18 cellular contexts compared by ENCODE assay signal in genomic region chr6:156992396-156992795, GRCh38.
DNase-seq lines count a peak whose midpoint lies in the region; ATAC-seq and TF ChIP-seq lines count a peak whose summit lies in the region.
"Had no signal": no experiment of that assay in that cellular context is flagged by ENCODE, and none has a peak within 500 bp of the region (broad histone marks: within the 10 kb centered on the region; RNA-seq: fewer than 3 reads in every experiment).

No MANE protein-coding gene starts in this region.

- H3K23ac ChIP-seq in mesendoderm (ENCODE audit: low read length), result peak overlapping the region; percentile 95

- no peaks in the 10 kb centered on the region for H3K9me3 ChIP-seq in right atrium auricular region
- H3K9me3 ChIP-seq in upper lobe of right lung, result no peaks in the 10 kb centered on the region
- H3K9me3 ChIP-seq in PC-9 (ENCODE audit: insufficient read depth, low read depth), result no peaks in the 10 kb centered on the region
- H3K9me3 ChIP-seq: SJCRH30, vagina had no signal

- CTCF ChIA-PET in PC-9 (lab: Charles Lee), result no interaction called here

- peak overlapping the region; percentile 40 for H3K9ac ChIP-seq in mesendoderm (ENCODE audit: low read length)

- H3K4me3 ChIP-seq in right atrium auricular region, result no peak overlapping the region
- peak overlapping the region; percentile 24 for H3K4me3 ChIP-seq in coronary artery
- no peak overlapping the region for H3K4me3 ChIP-seq in mesendoderm (ENCODE audit: low read length)
- H3K4me3 ChIP-seq in upper lobe of right lung, result no peak overlapping the region
- no peak overlapping the region for H3K4me3 ChIP-seq in PC-9
- H3K4me3 ChIP-seq: SJCRH30, vagina had no signal

- no peaks in the 10 kb centered on the region; the same call in 1 of the 2 replicates for H4K20me1 ChIP-seq in PC-9 (ENCODE audit: insufficient read depth)

- peak overlapping the region in 1 of 2 donors; percentile 17 for H3K27ac ChIP-seq in right atrium auricular region
- no peak overlapping the region for H3K27ac ChIP-seq in coronary artery
- H3K27ac ChIP-seq in mesendoderm (ENCODE audit: low read depth, low read length), result peak overlapping the region; percentile 63
- H3K27ac ChIP-seq in upper lobe of right lung, result no peak overlapping the region
- H3K27ac ChIP-seq in PC-9, result no peak overlapping the region
- H3K27ac ChIP-seq in foreskin keratinocyte, result no peak overlapping the region
- H3K27ac ChIP-seq: SJCRH30, vagina had no signal

- BruUV-seq in PC-9 (replicated peaks; lab: Mats Ljungman, UMichigan), result no TSS peak

- no peak overlapping the region for H2BK15ac ChIP-seq in mesendoderm (replicated peaks; ENCODE audit: low read depth)

- H3K4me1 ChIP-seq in right atrium auricular region (peaks cover 0 to 43% of the 10 kb centered on the region in 2 donors), mesendoderm (ENCODE audit: control insufficient read depth, low read depth, low read length) (peaks cover 19% of the 10 kb centered on the region), upper lobe of right lung (peaks cover 24% of the 10 kb centered on the region), PC-9 (replicated peaks; ENCODE audit: insufficient read depth) (no peaks in the 10 kb centered on the region), foreskin keratinocyte (peaks cover 15% of the 10 kb centered on the region)
- H3K4me1 ChIP-seq: SJCRH30 had no signal

- peaks cover 21% of the 10 kb centered on the region for H3K79me1 ChIP-seq in mesendoderm (ENCODE audit: low read length)

- no peak overlapping the region for H4K5ac ChIP-seq in mesendoderm (ENCODE audit: low read length)

- ATAC-seq in Right ventricle myocardium inferior, result peak; percentile 83
- ATAC-seq in upper lobe of right lung, result peak; percentile 18
- ATAC-seq in foreskin keratinocyte, result no peak

- intact Hi-C loops in Right ventricle myocardium inferior (cut with DNase I), result no loop called here
- intact Hi-C loops in upper lobe of right lung (cut with DNase I), result no loop called here
- intact Hi-C loops in posterior vena cava (cut with DNase I), result no loop called here
- intact Hi-C loops in PC-9 (cut with micrococcal nuclease; ENCODE audit: unreplicated experiment), result no loop called here

- peak overlapping the region; percentile 22 for H2BK5ac ChIP-seq in mesendoderm (ENCODE audit: low read length)

- H2AK5ac ChIP-seq in mesendoderm (ENCODE audit: low read length), result no peak overlapping the region

- TF ChIP-seq CTCF in right atrium auricular region (IDR thresholded peaks at IDR 0.05) (no peak), coronary artery (IDR thresholded peaks at IDR 0.05) (no peak), upper lobe of right lung (IDR thresholded peaks at IDR 0.05) (no peak), PC-9 (conservative IDR thresholded peaks at IDR 0.05) (no peak), foreskin keratinocyte (conservative IDR thresholded peaks at IDR 0.05) (no peak)

- H4K8ac ChIP-seq in mesendoderm (ENCODE audit: low read depth, low read length), result no peak overlapping the region

- WGBS in mesendoderm (ENCODE audit: extremely low coverage, insufficient coverage, low lambda C conversion rate), result no CpG with 5 or more reads among the region's 11 CpGs

- no peaks in the 10 kb centered on the region for H3K36me3 ChIP-seq in right atrium auricular region
- H3K36me3 ChIP-seq in mesendoderm (ENCODE audit: control insufficient read depth, insufficient read depth, low read length), result no peaks in the 10 kb centered on the region
- no peaks in the 10 kb centered on the region for H3K36me3 ChIP-seq in upper lobe of right lung
- no peaks in the 10 kb centered on the region for H3K36me3 ChIP-seq in PC-9 (ENCODE audit: low read depth)
- H3K36me3 ChIP-seq: SJCRH30, vagina had no signal

- DNase-seq in Right ventricle myocardium inferior (ENCODE audit: missing footprints) (no peak), right atrium auricular region (ENCODE audit: low spot score) (no peak), coronary artery (ENCODE audit: low spot score) (no peak), mesendoderm (peak; percentile 49), upper lobe of right lung (no peak), posterior vena cava (ENCODE audit: low spot score) (no peak), PC-9 (no peak), foreskin keratinocyte (no peak)
- DNase-seq: activated CD4-positive, alpha-beta memory T cell treated with anti-CD3 and anti-CD28 coated beads, Interleukin-2, amount 10 ng/mL, durations not matched to agents 7 days and 5 days; activated effector memory CD4-positive, alpha-beta T cell treated with Interleukin-2 at 50 U/mL for 16 hours; effector memory CD4-positive, alpha-beta T cell; foreskin melanocyte; islet precursor cell; NCI-H2107; NK-92 treated with Interleukin-12 subunit alpha and Interleukin-12 subunit beta, amount 100 ng/mL, for 24 hours; SJCRH30; stimulated activated naive CD4-positive, alpha-beta T cell treated with Interleukin-2 at 50 U/mL for 16 hours had no signal

- H3K4ac ChIP-seq in mesendoderm (ENCODE audit: low read depth, low read length), result no peak overlapping the region

- POLR2A ChIA-PET in PC-9 (lab: Charles Lee; ENCODE audit: unreplicated experiment), result interaction anchor here (0.6 kb wide), 1 partner anchor 143 kb away, joined by 3 read pairs; no protein-coding TSS in a partner anchor

- no peak overlapping the region for H3K4me2 ChIP-seq in mesendoderm (ENCODE audit: low read length)
- no peak overlapping the region for H3K4me2 ChIP-seq in PC-9

- H3K27me3 ChIP-seq in right atrium auricular region, result no peaks in the 10 kb centered on the region
- H3K27me3 ChIP-seq in mesendoderm (ENCODE audit: insufficient read depth, low read length, poor library complexity), result no peaks in the 10 kb centered on the region
- H3K27me3 ChIP-seq in upper lobe of right lung, result no peaks in the 10 kb centered on the region
- H3K27me3 ChIP-seq in PC-9 (ENCODE audit: insufficient read depth, low read depth), result no peaks in the 10 kb centered on the region
- H3K27me3 ChIP-seq in foreskin keratinocyte, result no peaks in the 10 kb centered on the region
- H3K27me3 ChIP-seq: SJCRH30, vagina had no signal

- peak overlapping the region; percentile 72 for H3K56ac ChIP-seq in mesendoderm (ENCODE audit: low read length)

- no peaks in the 10 kb centered on the region for H3K9me2 ChIP-seq in PC-9 (ENCODE audit: insufficient read depth)

- H3K79me2 ChIP-seq in mesendoderm (ENCODE audit: control insufficient read depth, insufficient read depth, low read length) (peaks cover 46% of the 10 kb centered on the region), PC-9 (ENCODE audit: low read depth) (peaks cover 29% of the 10 kb centered on the region; the same call in 1 of the 2 replicates)

- H3F3A ChIP-seq in PC-9 (ENCODE audit: insufficient read depth, low read depth), result no peaks in the 10 kb centered on the region

- no peak overlapping the region for H2AFZ ChIP-seq in PC-9

- no peak overlapping the region for H2BK120ac ChIP-seq in mesendoderm (ENCODE audit: low read depth, low read length)

- no peak overlapping the region for H3K18ac ChIP-seq in mesendoderm (ENCODE audit: low read length)
